ENCODE assay signal across 24 cellular contexts in genomic region chr6:46756469-46757205, GRCh38. TPM values are rescaled to one million over a fixed set of nuclear protein-coding genes. Genes with fewer than 3 reads are reported as not detected.
DNase-seq lines count a peak whose midpoint lies in the region; ATAC-seq, FAIRE-seq and TF ChIP-seq lines count a peak whose summit lies in the region.
"Had no signal": no experiment of that assay in that cellular context is flagged by ENCODE, and none has a peak within 500 bp of the region (broad histone marks: within the 10 kb centered on the region; RNA-seq: fewer than 3 reads in every experiment).

No MANE protein-coding gene starts in this region.

- no peak overlapping the region for H3K56ac ChIP-seq in mesendoderm (ENCODE audit: low read length)

- no peak overlapping the region for H3K4ac ChIP-seq in mesendoderm (ENCODE audit: low read depth, low read length)

- H3K4me3 ChIP-seq in esophagus muscularis mucosa (no peak overlapping the region), mesendoderm (ENCODE audit: low read length) (no peak overlapping the region), Karpas-422 (ENCODE audit: low read length) (no peak overlapping the region)
- no peak overlapping the region for H3K4me3 ChIP-seq in effector memory CD4-positive, alpha-beta T cell (ENCODE audit: insufficient read depth, low read depth, low read length, poor library complexity, severe bottlenecking)
- H3K4me3 ChIP-seq: PC-9, upper lobe of right lung had no signal

- H3K4me1 ChIP-seq in esophagus muscularis mucosa (no peaks in the 10 kb centered on the region), mesendoderm (ENCODE audit: control insufficient read depth, low read depth, low read length) (no peaks in the 10 kb centered on the region), Karpas-422 (ENCODE audit: low read length) (peaks cover 17% of the 10 kb centered on the region)
- H3K4me1 ChIP-seq in effector memory CD4-positive, alpha-beta T cell (ENCODE audit: control insufficient read depth, insufficient read depth, low read length, poor library complexity, severe bottlenecking) = no peaks in the 10 kb centered on the region
- H3K4me1 ChIP-seq: upper lobe of right lung had no signal

- TF ChIP-seq POLR2A in esophagus muscularis mucosa (IDR thresholded peaks at IDR 0.05; ENCODE audit: low read depth) = no peak

- H4K5ac ChIP-seq in mesendoderm (ENCODE audit: low read length) = no peak overlapping the region

- H2AK5ac ChIP-seq in mesendoderm (ENCODE audit: low read length) = no peak overlapping the region

- no peak for TF ChIP-seq EP300 in esophagus muscularis mucosa (IDR thresholded peaks at IDR 0.05)

- H3K79me2 ChIP-seq in mesendoderm (ENCODE audit: control insufficient read depth, insufficient read depth, low read length) (no peaks in the 10 kb centered on the region), Karpas-422 (ENCODE audit: low read length) (no peaks in the 10 kb centered on the region)

- no peak overlapping the region for H3K23ac ChIP-seq in mesendoderm (ENCODE audit: low read length)

- no peak for TF ChIP-seq CTCF in D721Med (IDR thresholded peaks at IDR 0.05; ENCODE audit: insufficient read depth, missing control alignments)
- no peak for TF ChIP-seq CTCF in esophagus muscularis mucosa (IDR thresholded peaks at IDR 0.05)

- no peak overlapping the region for H2BK5ac ChIP-seq in mesendoderm (ENCODE audit: low read length)

- no peak overlapping the region for H2AFZ ChIP-seq in Karpas-422 (ENCODE audit: low read length)
- H2AFZ ChIP-seq: PC-9 had no signal

- no peak overlapping the region for H3K18ac ChIP-seq in mesendoderm (ENCODE audit: low read length)

- intact Hi-C loops in esophagus muscularis mucosa (cut with DNase I) = no loop called here

- H4K20me1 ChIP-seq in Karpas-422 (ENCODE audit: insufficient read depth, low read depth, low read length) = no peaks in the 10 kb centered on the region

- WGBS in esophagus muscularis mucosa = 67% methylated on average over 7 of the region's 7 CpGs
- WGBS in mesendoderm (ENCODE audit: extremely low coverage, insufficient coverage, low lambda C conversion rate) = 100% methylated on average over 1 of the region's 7 CpGs

- no peak for DNase-seq in D721Med (ENCODE audit: insufficient read length, low spot score)
- peak; percentile 57 for DNase-seq in LHCN-M2 (ENCODE audit: low read depth)
- peak; percentile 42 for DNase-seq in esophagus muscularis mucosa (ENCODE audit: extremely low spot score)
- DNase-seq in mesendoderm = peak; percentile 8
- DNase-seq in Karpas-422 = no peak
- no peak for DNase-seq in effector memory CD4-positive, alpha-beta T cell
- DNase-seq: activated CD4-positive, alpha-beta T cell treated with anti-CD3 and anti-CD28 coated beads for 36 hours; activated naive CD4-positive, alpha-beta T cell; CD4-positive, alpha-beta memory T cell; cerebellar nuclear complex; DND-41; effector CD8-positive, alpha-beta T cell; NCI-H2029 treated with DMSO at 0.1 percent for 48 hours; NCI-H524 treated with DMSO at 0.1 percent for 48 hours; PC-9; stimulated activated CD4-positive, alpha-beta T cell treated with anti-CD3 and anti-CD28 coated beads, Interleukin-2, amount 100 ng/mL, for 48 hours; upper lobe of right lung had no signal

- no peak overlapping the region for H4K8ac ChIP-seq in mesendoderm (ENCODE audit: low read depth, low read length)

- no peaks in the 10 kb centered on the region for H3K9me3 ChIP-seq in esophagus muscularis mucosa
- H3K9me3 ChIP-seq in Karpas-422 (ENCODE audit: low read length) = no peaks in the 10 kb centered on the region
- H3K9me3 ChIP-seq in effector memory CD4-positive, alpha-beta T cell (ENCODE audit: control insufficient read depth, low read length) = no peaks in the 10 kb centered on the region
- H3K9me3 ChIP-seq: upper lobe of right lung had no signal

- no peak for ATAC-seq in GM21825 (IDR thresholded peaks at IDR 0.05; ENCODE audit: unreplicated experiment)
- ATAC-seq in HG03025 (IDR thresholded peaks at IDR 0.05; ENCODE audit: low FRiP score, unreplicated experiment) = no peak
- ATAC-seq: activated CD4-positive, alpha-beta T cell treated with anti-CD3 and anti-CD28 coated beads for 36 hours; left lobe of liver had no signal

- H3K79me1 ChIP-seq in mesendoderm (ENCODE audit: low read length) = no peaks in the 10 kb centered on the region

- H2BK120ac ChIP-seq in mesendoderm (ENCODE audit: low read depth, low read length) = no peak overlapping the region

- H3K9me2 ChIP-seq in Karpas-422 (replicated peaks; ENCODE audit: insufficient read depth, low read length) = no peaks in the 10 kb centered on the region

- H3K4me2 ChIP-seq in mesendoderm (ENCODE audit: low read length) = no peak overlapping the region
- H3K4me2 ChIP-seq in Karpas-422 (ENCODE audit: low read depth, low read length, poor library complexity, severe bottlenecking) = no peak overlapping the region
- H3K4me2 ChIP-seq: PC-9 had no signal

- FAIRE-seq in D721Med (lab: Jason Lieb, UNC) = peak; percentile 35

- H3K9ac ChIP-seq in mesendoderm (ENCODE audit: low read length) (no peak overlapping the region), Karpas-422 (ENCODE audit: low read length) (no peak overlapping the region)

- H3K36me3 ChIP-seq in esophagus muscularis mucosa (no peaks in the 10 kb centered on the region), mesendoderm (ENCODE audit: control insufficient read depth, insufficient read depth, low read length) (no peaks in the 10 kb centered on the region), Karpas-422 (ENCODE audit: insufficient read depth, low read length) (no peaks in the 10 kb centered on the region)
- H3K36me3 ChIP-seq in effector memory CD4-positive, alpha-beta T cell (ENCODE audit: control insufficient read depth, insufficient read depth, low read length) = no peaks in the 10 kb centered on the region
- H3K36me3 ChIP-seq: upper lobe of right lung had no signal

- no peaks in the 10 kb centered on the region for H3K27me3 ChIP-seq in esophagus muscularis mucosa
- no peaks in the 10 kb centered on the region for H3K27me3 ChIP-seq in mesendoderm (ENCODE audit: insufficient read depth, low read length, poor library complexity)
- no peaks in the 10 kb centered on the region for H3K27me3 ChIP-seq in Karpas-422 (ENCODE audit: low read length)
- H3K27me3 ChIP-seq in effector memory CD4-positive, alpha-beta T cell (replicated peaks; ENCODE audit: control insufficient read depth, insufficient read depth, low read length, poor library complexity, severe bottlenecking) = no peaks in the 10 kb centered on the region

- no peak overlapping the region for H3K27ac ChIP-seq in esophagus muscularis mucosa (replicated peaks in 1 of 4)
- no peak overlapping the region for H3K27ac ChIP-seq in mesendoderm (ENCODE audit: low read depth, low read length)
- no peak overlapping the region for H3K27ac ChIP-seq in Karpas-422 (ENCODE audit: low read length)
- no peak overlapping the region for H3K27ac ChIP-seq in effector memory CD4-positive, alpha-beta T cell (ENCODE audit: insufficient read depth, low read length, poor library complexity, severe bottlenecking)
- H3K27ac ChIP-seq: PC-9, upper lobe of right lung had no signal

- no peak overlapping the region for H2BK15ac ChIP-seq in mesendoderm (replicated peaks; ENCODE audit: low read depth)

RNA-seq across cellular contexts. Expression of gene ANKRD66, which starts 9.9 kb away (rescaled TPM):
- not detected in 2 replicates for total RNA-seq in LHCN-M2 (2014; rRNA removed)
- polyA plus RNA-seq in LHCN-M2 (2012) = not detected
- total RNA-seq in esophagus muscularis mucosa = not detected
- not detected for polyA plus RNA-seq in mesendoderm (2013, experiment 1 of 2)
- polyA plus RNA-seq in mesendoderm (2013, experiment 2 of 2) = not detected
- total RNA-seq in Karpas-422 (2014; rRNA removed; shearing (Covaris generic); ENCODE audit: low replicate concordance) = not detected in 2 replicates
- total RNA-seq: activated CD4-positive, alpha-beta T cell treated with anti-CD3 and anti-CD28 coated beads for 36 hours; CD4-positive, alpha-beta memory T cell; H1; left lobe of liver; osteoblast; PC-9; upper lobe of right lung had no signal
- polyA plus RNA-seq: AG04450; CD4-positive, alpha-beta memory T cell; IgD-negative memory B cell had no signal

RNA-seq across cellular contexts. Expression of gene PLA2G7, which starts 21.5 kb away (rescaled TPM):
- total RNA-seq in LHCN-M2 (2014; rRNA removed) (not detected in 2 replicates), esophagus muscularis mucosa (under 1 TPM in 2 of 4 donors, not detected in 2; 0.26 to 0.29 TPM)
- polyA plus RNA-seq in LHCN-M2 (2012) = not detected
- 1.1 TPM for polyA plus RNA-seq in mesendoderm (2013, experiment 1 of 2)
- 1.1 TPM for polyA plus RNA-seq in mesendoderm (2013, experiment 2 of 2)
- not detected in 2 replicates for total RNA-seq in Karpas-422 (2014; rRNA removed; shearing (Covaris generic); ENCODE audit: low replicate concordance)
- total RNA-seq: activated CD4-positive, alpha-beta T cell treated with anti-CD3 and anti-CD28 coated beads for 36 hours had no signal
- polyA plus RNA-seq: AG04450; CD4-positive, alpha-beta memory T cell; IgD-negative memory B cell had no signal

RNA-seq across cellular contexts. Expression of gene MEP1A, which starts 36.6 kb away (rescaled TPM):
- total RNA-seq in LHCN-M2 (2014; rRNA removed) (not detected in 2 replicates), esophagus muscularis mucosa (under 1 TPM in 1 of 4 donors, not detected in 3; 0.17 TPM)
- not detected for polyA plus RNA-seq in LHCN-M2 (2012)
- polyA plus RNA-seq in mesendoderm (2013, experiment 1 of 2) = not detected
- polyA plus RNA-seq in mesendoderm (2013, experiment 2 of 2) = not detected
- not detected in 2 replicates for total RNA-seq in Karpas-422 (2014; rRNA removed; shearing (Covaris generic); ENCODE audit: low replicate concordance)
- total RNA-seq: activated CD4-positive, alpha-beta T cell treated with anti-CD3 and anti-CD28 coated beads for 36 hours; CD4-positive, alpha-beta memory T cell; H1; left lobe of liver; osteoblast; PC-9; upper lobe of right lung had no signal
- polyA plus RNA-seq: AG04450; CD4-positive, alpha-beta memory T cell; IgD-negative memory B cell had no signal

Comparison
In these comparisons a context has a peak if more than half of its experiments do, and no peak if none do; other contexts are left out.
1. DNase-seq: peak in LHCN-M2 (single experiment), esophagus muscularis mucosa (single experiment) and mesendoderm (single experiment); none in D721Med (single experiment), Karpas-422 (single experiment) and effector memory CD4-positive, alpha-beta T cell (0 of 3).